Comparison of ENCODE assay signal across 32 cellular contexts in genomic region chr11:102292951-102293350, GRCh38. TPM values are rescaled to one million over a fixed set of nuclear protein-coding genes. Genes with fewer than 3 reads are reported as not detected.
DNase-seq lines count a peak whose midpoint lies in the region; ATAC-seq and TF ChIP-seq lines count a peak whose summit lies in the region.
"Had no signal": no experiment of that assay in that cellular context is flagged by ENCODE, and none has a peak within 500 bp of the region (broad histone marks: within the 10 kb centered on the region; RNA-seq: fewer than 3 reads in every experiment).

No MANE protein-coding gene starts in this region.

- peaks cover 38% of the 10 kb centered on the region for H3K4me1 ChIP-seq in CD4-positive, alpha-beta memory T cell (ENCODE audit: insufficient read depth, low read length)
- H3K4me1 ChIP-seq: breast epithelium, parathyroid adenoma had no signal

- POLR2A ChIA-PET in activated CD4-positive, alpha-beta T cell treated with anti-CD3 and anti-CD28 coated beads for 36 hours (lab: Charles Lee): no interaction called here
- POLR2A ChIA-PET in CD4-positive, alpha-beta memory T cell (lab: Charles Lee; ENCODE audit: partially characterized antibody): interaction anchor here (1.2 to 9.9 kb wide), 9 partner anchors 14 to 157 kb away, joined by 3 to 109 read pairs (median 9); partner anchors contain the start of gene BIRC3
- POLR2A ChIA-PET in T-cell (lab: Charles Lee): interaction anchor here (0.7 to 2.2 kb wide), 7 partner anchors 13 to 58 kb away, joined by 3 to 11 read pairs (median 4); no protein-coding TSS in a partner anchor

- TF ChIP-seq CTCF in epithelial cell of esophagus (IDR thresholded peaks at IDR 0.05; ENCODE audit: insufficient read depth, low read depth, low read length, missing control alignments): no peak

- no peaks in the 10 kb centered on the region for H3K36me3 Mint-ChIP-seq in activated CD4-positive, alpha-beta T cell treated with anti-CD3 and anti-CD28 coated beads for 36 hours (ENCODE audit: low read depth)
- peaks cover 0 to 1% of the 10 kb centered on the region in 2 donors for H3K36me3 Mint-ChIP-seq in CD4-positive, alpha-beta memory T cell
- no peaks in the 10 kb centered on the region for H3K36me3 Mint-ChIP-seq in T-cell

- H3K4me1 Mint-ChIP-seq in activated CD4-positive, alpha-beta T cell treated with anti-CD3 and anti-CD28 coated beads for 36 hours: peaks cover 37% of the 10 kb centered on the region
- peaks cover 24 to 58% (median 34%) of the 10 kb centered on the region in 4 donors for H3K4me1 Mint-ChIP-seq in CD4-positive, alpha-beta memory T cell
- peaks cover 33 to 54% (median 34%) of the 10 kb centered on the region in 3 donors for H3K4me1 Mint-ChIP-seq in T-cell

- no peaks in the 10 kb centered on the region for H3K36me3 ChIP-seq in CD4-positive, alpha-beta memory T cell (ENCODE audit: insufficient read depth, low read length)
- H3K36me3 ChIP-seq: breast epithelium, colonic mucosa, left lung, tibial nerve had no signal

- in situ Hi-C loops in ACHN (cut with HindIII; ENCODE audit: low pct_ligation_motif_present, low pct_unique_long_range_greater_than_20kb, low sequenced_read_pairs): no loop called here

- no peak overlapping the region for H3K4me3 ChIP-seq in CD4-positive, alpha-beta memory T cell (ENCODE audit: low read length in 2 of 2)
- H3K4me3 ChIP-seq in epithelial cell of esophagus (ENCODE audit: low read length): no peak overlapping the region
- H3K4me3 ChIP-seq: breast epithelium, colonic mucosa, left lung, PC-9 had no signal

- H3K27me3 ChIP-seq in CD4-positive, alpha-beta memory T cell (ENCODE audit: insufficient read depth, low read length): no peaks in the 10 kb centered on the region
- H3K27me3 ChIP-seq: breast epithelium, colonic mucosa, left lung, tibial nerve had no signal

- peak overlapping the region; percentile 62 for H3K27ac ChIP-seq in CD4-positive, alpha-beta memory T cell (ENCODE audit: low read depth, low read length)
- H3K27ac ChIP-seq: 22Rv1, breast epithelium, colonic mucosa, left lung, parathyroid adenoma, PC-9 had no signal

- no peaks in the 10 kb centered on the region for H3K9me3 ChIP-seq in CD4-positive, alpha-beta memory T cell (ENCODE audit: control insufficient read depth in 1 of 2, low read length in 2 of 2)
- H3K9me3 ChIP-seq: breast epithelium, colonic mucosa, left lung, tibial nerve had no signal

- no peak overlapping the region for H3K4me3 Mint-ChIP-seq in activated CD4-positive, alpha-beta T cell treated with anti-CD3 and anti-CD28 coated beads for 36 hours
- H3K4me3 Mint-ChIP-seq in CD4-positive, alpha-beta memory T cell: peak overlapping the region in 7 of 8 donors; percentile 4 to 98 (median 41)
- peak overlapping the region in 2 of 3 donors; percentile 28 to 52 for H3K4me3 Mint-ChIP-seq in T-cell
- H3K4me3 Mint-ChIP-seq: nephron had no signal

- intact Hi-C loops in activated CD4-positive, alpha-beta T cell treated with anti-CD3 and anti-CD28 coated beads for 36 hours (cut with DNase I, micrococcal nuclease): no loop called here
- intact Hi-C loops in CD4-positive, alpha-beta memory T cell (cut with micrococcal nuclease): no loop called here

- no peaks in the 10 kb centered on the region for H3K9me3 Mint-ChIP-seq in activated CD4-positive, alpha-beta T cell treated with anti-CD3 and anti-CD28 coated beads for 36 hours (ENCODE audit: low read depth)
- peaks cover 0 to 2% (median 0%) of the 10 kb centered on the region in 8 donors for H3K9me3 Mint-ChIP-seq in CD4-positive, alpha-beta memory T cell
- no peaks in the 10 kb centered on the region for H3K9me3 Mint-ChIP-seq in T-cell
- H3K9me3 Mint-ChIP-seq: nephron had no signal

- ATAC-seq in activated CD4-positive, alpha-beta T cell treated with anti-CD3 and anti-CD28 coated beads for 36 hours: no peak
- ATAC-seq in T-cell (replicated peaks in 1 of 4): no peak
- ATAC-seq: left lung, right cardiac atrium had no signal

- H3K27me3 Mint-ChIP-seq in activated CD4-positive, alpha-beta T cell treated with anti-CD3 and anti-CD28 coated beads for 36 hours: no peaks in the 10 kb centered on the region
- H3K27me3 Mint-ChIP-seq in CD4-positive, alpha-beta memory T cell: no peaks in the 10 kb centered on the region
- no peaks in the 10 kb centered on the region for H3K27me3 Mint-ChIP-seq in T-cell

- H3K27ac Mint-ChIP-seq in activated CD4-positive, alpha-beta T cell treated with anti-CD3 and anti-CD28 coated beads for 36 hours: peak overlapping the region; percentile 3
- H3K27ac Mint-ChIP-seq in CD4-positive, alpha-beta memory T cell: peak overlapping the region in 6 of 7 donors; percentile 8 to 84 (median 74)
- peak overlapping the region; percentile 23 to 48 for H3K27ac Mint-ChIP-seq in T-cell

- DNase-seq in activated CD4-positive, alpha-beta T cell treated with anti-CD3 and anti-CD28 coated beads for 36 hours: no peak
- DNase-seq in activated CD4-positive, alpha-beta T cell treated with anti-CD3 and anti-CD28 coated beads, Interleukin-2, amount 50 U/mL, for 1 hour: no peak
- no peak for DNase-seq in CD4-positive, alpha-beta memory T cell
- DNase-seq in T-cell (no peak), epithelial cell of esophagus (ENCODE audit: low read depth) (peak; percentile 40), ecto neural progenitor cell (ENCODE audit: low spot score) (no peak), SK-N-DZ (ENCODE audit: low spot score) (no peak), ACHN (no peak)
- DNase-seq: activated CD4-positive, CD25-positive, alpha-beta regulatory T cell treated with anti-CD3 and anti-CD28 coated beads, Interleukin-2, amount 50 U/mL, for 72 hours; activated CD8-positive, alpha-beta memory T cell treated with anti-CD3 and anti-CD28 coated beads, Interleukin-2, amount 50 U/mL, for 48 hours; amygdala; colonic mucosa; COR-L47; DMS79; GF-D8; hypothalamus; IMR-90; left lung; NCI-H1092; NCI-H1930; NCI-H2227 treated with DMSO at 0.1 percent for 48 hours; PC-9; right cardiac atrium; SHP77 treated with DMSO at 0.1 percent for 48 hours; stimulated activated CD4-positive, alpha-beta T cell treated with anti-CD3 and anti-CD28 coated beads, Interleukin-4, amount 100 ng/mL, for 1 hour; stimulated activated naive CD4-positive, alpha-beta T cell treated with Interleukin-2 at 50 U/mL for 16 hours; SW 1271 had no signal

- CTCF ChIA-PET in activated CD4-positive, alpha-beta T cell treated with anti-CD3 and anti-CD28 coated beads for 36 hours (lab: Charles Lee): interaction anchor here (0.9 to 10.3 kb wide), 18 partner anchors 8 to 374 kb away, joined by 3 to 222 read pairs (median 9); partner anchors contain the start of gene BIRC3
- CTCF ChIA-PET in CD4-positive, alpha-beta memory T cell (lab: Charles Lee; ENCODE audit: partially characterized antibody): interaction anchor here (0.7 to 18.2 kb wide), 19 partner anchors 10 to 374 kb away, joined by 3 to 654 read pairs (median 9); partner anchors contain the start of gene BIRC3
- CTCF ChIA-PET in T-cell (lab: Charles Lee): interaction anchor here (0.6 to 3.6 kb wide), 23 partner anchors 8 to 321 kb away, joined by 3 to 66 read pairs (median 9); partner anchors contain the start of gene BIRC3 (in 1 of the 2)

RNA-seq across cellular contexts. Expression of gene BIRC3, which starts 24.3 kb away (rescaled TPM):
- total RNA-seq in activated CD4-positive, alpha-beta T cell treated with anti-CD3 and anti-CD28 coated beads for 36 hours: 100 to 1,000 TPM in 1 of 2 experiments, 10 to 100 TPM in 1; 99.2 to 109 TPM
- total RNA-seq in CD4-positive, alpha-beta memory T cell: 100 to 1,000 TPM; 197 to 198 TPM
- polyA plus RNA-seq in CD4-positive, alpha-beta memory T cell: 10 to 100 TPM; 82.5 to 86.3 TPM
- total RNA-seq in T-cell: 100 to 1,000 TPM in 2 of 5 donors, 10 to 100 TPM in 3; 82.6 to 114 (median 96.0) TPM
- polyA plus RNA-seq in SK-N-DZ (2014; cell fraction: cytosol; rRNA removed): not detected in 2 replicates
- not detected in 2 replicates for polyA plus RNA-seq in SK-N-DZ (2014; cell fraction: nucleus; rRNA removed)

RNA-seq across cellular contexts. Expression of gene BIRC2, which starts 54.1 kb away (rescaled TPM):
- total RNA-seq in activated CD4-positive, alpha-beta T cell treated with anti-CD3 and anti-CD28 coated beads for 36 hours: 10 to 100 TPM; 33.0 to 48.8 TPM
- total RNA-seq in CD4-positive, alpha-beta memory T cell: 10 to 100 TPM; 60.9 to 61.2 TPM
- polyA plus RNA-seq in CD4-positive, alpha-beta memory T cell: 10 to 100 TPM; 28.8 to 33.4 TPM
- total RNA-seq in T-cell: 100 to 1,000 TPM in 1 of 5 donors, 10 to 100 TPM in 4; 53.3 to 100 (median 60.8) TPM
- 12.5 and 22.3 TPM in 2 replicates for polyA plus RNA-seq in SK-N-DZ (2014; cell fraction: cytosol; rRNA removed)
- polyA plus RNA-seq in SK-N-DZ (2014; cell fraction: nucleus; rRNA removed): 11.2 and 11.9 TPM in 2 replicates

Comparison
In these comparisons a context has a peak if more than half of its experiments do, and no peak if none do; other contexts are left out.
1. H3K27ac Mint-ChIP-seq: peak in every context shown above with its lines; median percentile 74 in CD4-positive, alpha-beta memory T cell; 36 in T-cell; 3 in activated CD4-positive, alpha-beta T cell treated with anti-CD3 and anti-CD28 coated beads for 36 hours.